Comparison of ENCODE assay signal across 9 cellular contexts in genomic region chr19:47417746-47418594, GRCh38. TPM values are rescaled to one million over a fixed set of nuclear protein-coding genes. Genes with fewer than 3 reads are reported as not detected.
A peak's percentile ranks its signal among the peaks of the same experiment; 100 is the strongest.
DNase-seq lines count a peak whose midpoint lies in the region; ATAC-seq, FAIRE-seq and TF ChIP-seq lines count a peak whose summit lies in the region.
"Had no signal": no experiment of that assay in that cellular context is flagged by ENCODE, and none has a peak within 500 bp of the region (broad histone marks: within the 10 kb centered on the region; RNA-seq: fewer than 3 reads in every experiment).

No MANE protein-coding gene starts in this region.

- H3K4me3 ChIP-seq in bronchial epithelial cell (ENCODE audit: low read depth, low read length): no peak overlapping the region

- peak; percentile 98 for FAIRE-seq in bronchial epithelial cell (lab: Jason Lieb, UNC)

- no peaks in the 10 kb centered on the region for H3K36me3 ChIP-seq in bronchial epithelial cell (ENCODE audit: control insufficient read depth, insufficient read depth, low read length)

- peaks cover 53% of the 10 kb centered on the region for H3K27me3 ChIP-seq in bronchial epithelial cell (ENCODE audit: control insufficient read depth, insufficient read depth, low read length)

- no peak for DNase-seq in stimulated activated naive CD8-positive, alpha-beta T cell treated with anti-CD3 and anti-CD28 coated beads, Interleukin-15, Interleukin-2, amounts not matched to agents 100 U/mL and 50 U/mL, for 24 hours
- DNase-seq in bronchial epithelial cell (ENCODE audit: low read depth) (peak; percentile 3), mesothelial cell of epicardium (ENCODE audit: low spot score in 2 of 2, unreplicated experiment in 2 of 2) (no peak), COR-L47 (lab: John Stamatoyannopoulos, UW) (no peak), HuH-7.5 (ENCODE audit: low spot score) (no peak), COLO668 (lab: John Stamatoyannopoulos, UW; ENCODE audit: unreplicated experiment) (no peak)
- DNase-seq: NCI-H2171 treated with DMSO at 0.1 percent for 48 hours had no signal

- ATAC-seq in stimulated activated naive CD8-positive, alpha-beta T cell treated with anti-CD3 and anti-CD28 coated beads, Interleukin-15, Interleukin-2, amounts not matched to agents 100 U/mL and 50 U/mL, for 24 hours: no peak
- no peak for ATAC-seq in GM18873 (IDR thresholded peaks at IDR 0.05; ENCODE audit: low FRiP score, unreplicated experiment)

- no peaks in the 10 kb centered on the region for H3K9me3 Mint-ChIP-seq in stimulated activated naive CD8-positive, alpha-beta T cell treated with anti-CD3 and anti-CD28 coated beads, Interleukin-15, Interleukin-2, amounts not matched to agents 100 ng/mL and 50 ng/mL, for 24 hours
- no peaks in the 10 kb centered on the region for H3K9me3 Mint-ChIP-seq in mesothelial cell of epicardium

- no peak for TF ChIP-seq CTCF in bronchial epithelial cell (IDR thresholded peaks at IDR 0.05; ENCODE audit: insufficient read depth, low read length, severe bottlenecking)
- TF ChIP-seq CTCF in mesothelial cell of epicardium (IDR thresholded peaks at IDR 0.05; ENCODE audit: unreplicated experiment): no peak

- H3K36me3 Mint-ChIP-seq in stimulated activated naive CD8-positive, alpha-beta T cell treated with anti-CD3 and anti-CD28 coated beads, Interleukin-15, Interleukin-2, amounts not matched to agents 100 ng/mL and 50 ng/mL, for 24 hours (ENCODE audit: low read depth): no peaks in the 10 kb centered on the region
- peaks cover 19% of the 10 kb centered on the region for H3K36me3 Mint-ChIP-seq in mesothelial cell of epicardium

- H3K27me3 Mint-ChIP-seq in stimulated activated naive CD8-positive, alpha-beta T cell treated with anti-CD3 and anti-CD28 coated beads, Interleukin-15, Interleukin-2, amounts not matched to agents 100 ng/mL and 50 ng/mL, for 24 hours: peaks cover 77% of the 10 kb centered on the region
- H3K27me3 Mint-ChIP-seq in mesothelial cell of epicardium (ENCODE audit: low read depth): peaks cover 7% of the 10 kb centered on the region

- H3K4me1 Mint-ChIP-seq in stimulated activated naive CD8-positive, alpha-beta T cell treated with anti-CD3 and anti-CD28 coated beads, Interleukin-15, Interleukin-2, amounts not matched to agents 100 ng/mL and 50 ng/mL, for 24 hours (ENCODE audit: low read depth): peaks cover 33% of the 10 kb centered on the region
- peaks cover 52% of the 10 kb centered on the region for H3K4me1 Mint-ChIP-seq in mesothelial cell of epicardium

- H3K27ac Mint-ChIP-seq in stimulated activated naive CD8-positive, alpha-beta T cell treated with anti-CD3 and anti-CD28 coated beads, Interleukin-15, Interleukin-2, amounts not matched to agents 100 ng/mL and 50 ng/mL, for 24 hours: no peak overlapping the region
- H3K27ac Mint-ChIP-seq in mesothelial cell of epicardium: peak overlapping the region; percentile 26

- peak overlapping the region; percentile 11 for H3K4me3 Mint-ChIP-seq in stimulated activated naive CD8-positive, alpha-beta T cell treated with anti-CD3 and anti-CD28 coated beads, Interleukin-15, Interleukin-2, amounts not matched to agents 100 ng/mL and 50 ng/mL, for 24 hours
- H3K4me3 Mint-ChIP-seq in mesothelial cell of epicardium: peak overlapping the region; percentile 87

RNA-seq across cellular contexts. Expression of gene MEIS3, which starts 1.4 kb away (rescaled TPM):
- 8.7 and 11.3 TPM in 2 replicates for total RNA-seq in bronchial epithelial cell
- total RNA-seq in mesothelial cell of epicardium: 268 to 277 TPM (median 273 TPM) in 3 replicates

RNA-seq across cellular contexts. Expression of gene SLC8A2, which starts 53.7 kb away (rescaled TPM):
- total RNA-seq in bronchial epithelial cell: 0.26 TPM in 2 replicates
- total RNA-seq in mesothelial cell of epicardium: 2.2 to 3.7 TPM (median 2.5 TPM) in 3 replicates

Comparison
In these comparisons a context has a peak if more than half of its experiments do, and no peak if none do; other contexts are left out.
1. RNA of gene MEIS3, which starts 1.4 kb away (total RNA-seq): 268 to 277 TPM in mesothelial cell of epicardium; 8.7 to 11.3 TPM in bronchial epithelial cell; every median in the first group is over 10 times any median in the second.